ENCODE assay signal across 23 cellular contexts in the genomic region with DNA sequence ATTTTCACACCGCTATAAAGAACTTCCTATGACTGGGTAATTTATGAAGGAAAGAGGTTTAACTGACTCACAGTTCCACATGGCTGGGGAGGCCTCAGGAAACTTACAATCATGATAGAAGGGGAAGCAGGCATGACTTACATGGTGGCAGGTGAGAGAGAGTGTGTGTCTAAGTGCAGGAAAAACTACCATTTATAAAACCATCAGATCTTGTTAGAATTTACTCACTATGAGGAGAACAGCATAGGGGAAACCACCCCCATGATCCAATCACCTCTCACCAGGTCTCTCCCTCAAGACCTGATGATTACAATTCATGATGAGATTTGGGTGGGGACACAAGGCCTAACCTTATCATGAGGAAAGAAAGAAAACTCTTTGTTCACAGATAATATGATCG.
"Had no signal": no experiment of that assay in that cellular context is flagged by ENCODE, and none has a peak within 500 bp of the region (broad histone marks: within the 10 kb centered on the region; RNA-seq: fewer than 3 reads in every experiment).

No MANE protein-coding gene starts in this region.

- H3K9me3 ChIP-seq: neutrophil, right atrium auricular region, sigmoid colon, testis, tibial nerve, upper lobe of right lung, vagina had no signal

- FAIRE-seq: endothelial cell of umbilical vein, kidney, small intestine had no signal

- ATAC-seq: foreskin keratinocyte; left colon; left ventricle myocardium superior; naive thymus-derived CD8-positive, alpha-beta T cell; stimulated activated naive CD8-positive, alpha-beta T cell treated with anti-CD3 and anti-CD28 coated beads, Interleukin-15, amount 100 ng/mL, for 72 hours; upper lobe of right lung had no signal

- H3K27ac ChIP-seq: coronary artery, foreskin keratinocyte, neutrophil, right atrium auricular region, sigmoid colon, testis, tibial nerve, upper lobe of right lung, vagina had no signal

- H3K4me3 ChIP-seq: coronary artery, lung, right atrium auricular region, sigmoid colon, testis, tibial nerve, upper lobe of right lung, vagina had no signal

- DNase-seq: effector CD4-positive, alpha-beta T cell; endodermal cell; erythroblast; foreskin keratinocyte; kidney; left colon; left ventricle myocardium superior; naive thymus-derived CD8-positive, alpha-beta T cell; posterior cingulate gyrus; sigmoid colon; small intestine; stimulated activated CD4-positive, alpha-beta T cell treated with anti-CD3 and anti-CD28 coated beads, Interleukin-12 subunit alpha, Interleukin-12 subunit beta, amount 100 ng/mL, for 4 hours; stimulated activated CD4-positive, alpha-beta T cell treated with anti-CD3 and anti-CD28 coated beads, Interleukin-2, amount 100 ng/mL, for 48 hours; stimulated activated naive CD8-positive, alpha-beta T cell treated with anti-CD3 and anti-CD28 coated beads, Interleukin-15, amount 100 ng/mL, for 72 hours; testis; upper lobe of right lung had no signal

- H3K4me3 Mint-ChIP-seq: endodermal cell; naive thymus-derived CD8-positive, alpha-beta T cell; stimulated activated naive CD8-positive, alpha-beta T cell treated with anti-CD3 and anti-CD28 coated beads, Interleukin-15, amount 100 ng/mL, for 72 hours had no signal

- H3K27me3 ChIP-seq: foreskin keratinocyte, neutrophil, right atrium auricular region, sigmoid colon, testis, tibial nerve, upper lobe of right lung, vagina had no signal

- H3K27me3 Mint-ChIP-seq: naive thymus-derived CD8-positive, alpha-beta T cell; stimulated activated naive CD8-positive, alpha-beta T cell treated with anti-CD3 and anti-CD28 coated beads, Interleukin-15, amount 100 ng/mL, for 72 hours had no signal

- H3K4me1 ChIP-seq: right atrium auricular region, testis, upper lobe of right lung, vagina had no signal

- H3K36me3 ChIP-seq: neutrophil, right atrium auricular region, sigmoid colon, tibial nerve, upper lobe of right lung, vagina had no signal

- H3K27ac Mint-ChIP-seq: endodermal cell; stimulated activated naive CD8-positive, alpha-beta T cell treated with anti-CD3 and anti-CD28 coated beads, Interleukin-15, amount 100 ng/mL, for 72 hours had no signal
